9 cellular contexts compared by ENCODE assay signal in genomic region chr1:26274801-26275425, GRCh38. TPM values are rescaled to one million over a fixed set of nuclear protein-coding genes. Genes with fewer than 3 reads are reported as not detected.
DNase-seq lines count a peak whose midpoint lies in the region; ATAC-seq, FAIRE-seq and TF ChIP-seq lines count a peak whose summit lies in the region.
"Had no signal": no experiment of that assay in that cellular context is flagged by ENCODE, and none has a peak within 500 bp of the region (broad histone marks: within the 10 kb centered on the region; RNA-seq: fewer than 3 reads in every experiment).

No MANE protein-coding gene starts in this region.

- no TSS peak for BruUV-seq in K562 (replicated peaks; lab: Mats Ljungman, UMichigan)

- peaks cover 44% of the 10 kb centered on the region for H3K4me1 ChIP-seq in CD8-positive, alpha-beta memory T cell (ENCODE audit: insufficient read depth, low read length)
- peaks cover 33 to 53% of the 10 kb centered on the region in 2 experiments for H3K4me1 ChIP-seq in K562 (replicated peaks in 1 of 2; ENCODE audit: control insufficient read depth in 2 of 2, insufficient read depth in 2 of 2, low read length in 2 of 2)

- peak overlapping the region in 7 of 8 donors; percentile 5 to 99 (median 31) for H3K27ac Mint-ChIP-seq in CD8-positive, alpha-beta memory T cell
- peak overlapping the region; percentile 9 to 82 for H3K27ac Mint-ChIP-seq in natural killer cell

- no peak overlapping the region for H2AFZ ChIP-seq in K562 (ENCODE audit: low read depth, low read length)

- no peaks in the 10 kb centered on the region for H3K27me3 Mint-ChIP-seq in CD8-positive, alpha-beta memory T cell
- no peaks in the 10 kb centered on the region for H3K27me3 Mint-ChIP-seq in natural killer cell (ENCODE audit: low read depth in 2 of 2)

- no peaks in the 10 kb centered on the region for H3K27me3 ChIP-seq in CD8-positive, alpha-beta memory T cell (ENCODE audit: insufficient read depth, low read length, poor library complexity, severe bottlenecking)
- H3K27me3 ChIP-seq in K562 (ENCODE audit: control insufficient read depth in 2 of 2, insufficient read depth in 2 of 2, low read length in 2 of 2), result no peaks in the 10 kb centered on the region

- POLR2A ChIA-PET in CD8-positive, alpha-beta memory T cell (lab: Charles Lee), result interaction anchor here (1.2 to 8.3 kb wide), 4 partner anchors 10 to 142 kb away, joined by 4 to 104 read pairs (median 10); partner anchors contain the start of gene CD52
- POLR2A ChIA-PET in K562 (lab: Yijun Ruan, JAX), result interaction anchor here (0.6 to 1.3 kb wide), 11 partner anchors 10 to 649 kb away, joined by 3 to 6 read pairs (median 3); partner anchors contain the start of gene CEP85

- H3K9me3 ChIP-seq in CD8-positive, alpha-beta memory T cell (ENCODE audit: low read length), result no peaks in the 10 kb centered on the region
- H3K9me3 ChIP-seq in K562 (replicated peaks; ENCODE audit: control insufficient read depth, insufficient read depth, low read depth, low read length), result no peaks in the 10 kb centered on the region

- H3K4me3 ChIP-seq in CD8-positive, alpha-beta memory T cell (ENCODE audit: low read length), result no peak overlapping the region
- H3K4me3 ChIP-seq in K562, result no peak overlapping the region

- peaks cover 0 to 2% (median 0%) of the 10 kb centered on the region in 5 donors for H3K9me3 Mint-ChIP-seq in CD8-positive, alpha-beta memory T cell
- H3K9me3 Mint-ChIP-seq in natural killer cell, result no peaks in the 10 kb centered on the region

- H3K4me1 Mint-ChIP-seq in CD8-positive, alpha-beta memory T cell, result peaks cover 45 to 52% (median 45%) of the 10 kb centered on the region in 3 donors
- H3K4me1 Mint-ChIP-seq in natural killer cell, result peaks cover 44 to 45% of the 10 kb centered on the region in 2 donors

- 0 out of 4 replicates have a peak overlapping the region, but pooled peaks of 1 of the 2 experiments have one; percentile 15 for H3K9ac ChIP-seq in K562 (ENCODE audit: insufficient read depth in 1 of 2, low read depth in 2 of 2, low read length in 2 of 2)

- CTCF ChIA-PET in CD8-positive, alpha-beta memory T cell (lab: Charles Lee), result interaction anchor here (0.8 to 21.9 kb wide), 22 partner anchors 9 to 141 kb away, joined by 3 to 840 read pairs (median 5); partner anchors contain the start of genes CD52, UBXN11 and ZNF593
- CTCF ChIA-PET in K562 (lab: Yijun Ruan, JAX; ENCODE audit: low intra/inter-chr PET ratio), result interaction anchor here (0.6 to 3.2 kb wide), 8 partner anchors 10 to 1405 kb away, joined by 3 to 31 read pairs (median 9); no protein-coding TSS in a partner anchor

- H3K4me3 Mint-ChIP-seq in CD8-positive, alpha-beta memory T cell, result no peak overlapping the region
- H3K4me3 Mint-ChIP-seq in natural killer cell, result peak overlapping the region; percentile 2

- ATAC-seq in K562 (no peak), natural killer cell (no peak), GM18907 (IDR thresholded peaks at IDR 0.05; ENCODE audit: unreplicated experiment) (no peak)

- intact Hi-C loops in K562 (cut with micrococcal nuclease) (loop anchor here (1.0 kb wide), 3 partner anchors 46 to 116 kb away; partner anchors contain the start of gene CATSPER4), natural killer cell (cut with micrococcal nuclease) (loop anchor here (1.0 to 5.0 kb wide), 4 partner anchors 46 to 142 kb away; no protein-coding TSS in a partner anchor)

- H3K9me1 ChIP-seq in K562 (ENCODE audit: control insufficient read depth, insufficient read depth, low read length), result peaks cover 5% of the 10 kb centered on the region

- H3K27ac ChIP-seq in CD8-positive, alpha-beta memory T cell (ENCODE audit: low read depth, low read length), result peak overlapping the region; percentile 54
- H3K27ac ChIP-seq in K562 (ENCODE audit: extremely low read depth, low read depth, low read length), result peak overlapping the region; percentile 10; the same call in 1 of the 3 replicates

- no peak for FAIRE-seq in K562 (lab: Jason Lieb, UNC)

- in situ Hi-C loops in K562 (cut with MboI), result loop anchor here (5.0 kb wide), 1 partner anchor 117 kb away; no protein-coding TSS in a partner anchor

- H3K36me3 ChIP-seq in CD8-positive, alpha-beta memory T cell (ENCODE audit: insufficient read depth, low read length), result peaks cover 27% of the 10 kb centered on the region
- H3K36me3 ChIP-seq in K562 (ENCODE audit: control insufficient read depth, insufficient read depth, low read length), result peaks cover 89% of the 10 kb centered on the region

- H3K4me2 ChIP-seq in K562 (ENCODE audit: insufficient read depth, low read length), result no peak overlapping the region

- H3K36me3 Mint-ChIP-seq in CD8-positive, alpha-beta memory T cell, result peaks cover 5 to 41% (median 14%) of the 10 kb centered on the region in 3 donors
- H3K36me3 Mint-ChIP-seq in natural killer cell, result peaks cover 7% of the 10 kb centered on the region

- no peak for DNase-seq in CD8-positive, alpha-beta memory T cell
- DNase-seq in NOMO-1 treated with DMSO at 0.1 percent for 48 hours (lab: John Stamatoyannopoulos, UW; ENCODE audit: unreplicated experiment), result peak; percentile 94
- DNase-seq in K562 (ENCODE audit: extremely low read depth in 1 of 4, low spot score in 3 of 4), result peak in 1 of 4 experiments; percentile 45
- DNase-seq in natural killer cell, result no peak
- DNase-seq in germinal center (ENCODE audit: low spot score), result no peak
- DNase-seq in C1 segment of cervical spinal cord (lab: John Stamatoyannopoulos, UW), result no peak
- DNase-seq in NCI-H82 treated with DMSO at 0.1 percent for 48 hours (lab: John Stamatoyannopoulos, UW; ENCODE audit: unreplicated experiment), result no peak

- no peak for TF ChIP-seq RAD21 in K562 (CRISPR knock-in tag; conservative IDR thresholded peaks at IDR 0.05 in 1 of 2, IDR thresholded peaks at IDR 0.05 in 1 of 2)

- WGBS in K562 (ENCODE audit: insufficient coverage, low coverage, missing lambda C conversion rate), result 66% methylated on average over 9 of the region's 11 CpGs

- peaks cover 4% of the 10 kb centered on the region; the same call in 1 of the 2 replicates for H4K20me1 ChIP-seq in K562 (replicated peaks; ENCODE audit: control insufficient read depth, insufficient read depth, low read length)

- peaks cover 6% of the 10 kb centered on the region; the same call in 2 of the 3 replicates for H3K79me2 ChIP-seq in K562 (ENCODE audit: control insufficient read depth, insufficient read depth, low read length)

- TF ChIP-seq EP300 in K562 (IDR thresholded peaks at IDR 0.05; ENCODE audit: low read length), result no peak

- TF ChIP-seq CTCF in K562 (IDR thresholded peaks at IDR 0.05 in 2 of 3, conservative IDR thresholded peaks at IDR 0.05 in 1 of 3; ENCODE audit: insufficient read depth in 2 of 3, low read depth in 1 of 3, low read length in 3 of 3) (no peak), natural killer cell (IDR thresholded peaks at IDR 0.05) (no peak)

- no peak for TF ChIP-seq POLR2A in K562 (conservative IDR thresholded peaks at IDR 0.05)

RNA-seq across cellular contexts. Expression of gene SH3BGRL3, which starts 5.0 kb away (rescaled TPM):
- 100 to 1,000 TPM; 447 to 472 TPM for total RNA-seq in CD8-positive, alpha-beta memory T cell
- polyA plus RNA-seq in CD8-positive, alpha-beta memory T cell, result 1,786 TPM
- 38.1 and 86.2 TPM in 2 replicates for total RNA-seq in K562 (2011; cell fraction: chromatin; rRNA removed; ENCODE audit: low replicate concordance)
- total RNA-seq in K562 (2011; cell fraction: nucleolus; rRNA removed), result 46.2 and 57.2 TPM in 2 replicates
- total RNA-seq in K562 (2011; cell fraction: nucleoplasm; rRNA removed), result 65.8 and 101 TPM in 2 replicates
- total RNA-seq in K562 (2014; rRNA removed) (32.9 and 60.5 TPM in 2 replicates), K562 (2014; rRNA removed; fragmentation: Illumina TruSeq; extraction: Trizol) (29.8 and 30.3 TPM in 2 replicates), K562 (2015; rRNA removed; fragmentation: Illumina TruSeq; extraction: Trizol) (54.2 and 55.0 TPM in 2 replicates), K562 (2021) (96.2 and 110 TPM in 2 replicates), natural killer cell (100 to 1,000 TPM; 396 to 488 (median 437) TPM)
- polyA plus RNA-seq in K562 (2011; rRNA removed) (50.3 and 83.3 TPM in 2 replicates), K562 (2014; fragmentation: Illumina TruSeq; extraction: Trizol) (140 and 152 TPM in 2 replicates), K562 (2014; fragmentation: Nextera tagmentation; extraction: Ambion mirVana) (100 to 1,000 TPM; 106 to 137 TPM), K562 (2014; rRNA removed) (31.1 and 33.8 TPM in 2 replicates)
- 116 and 139 TPM in 2 replicates for polyA plus RNA-seq in K562 (2011; cell fraction: cytosol; rRNA removed)
- 74.3 and 96.2 TPM in 2 replicates for polyA plus RNA-seq in K562 (2011; cell fraction: nucleus; rRNA removed)
- polyA plus RNA-seq in K562 (2012), result 175 and 179 TPM in 2 replicates
- polyA minus RNA-seq in K562 (2011; rRNA and poly(A)+ RNA removed), result 79.6 and 89.0 TPM in 2 replicates
- 86.5 and 93.9 TPM in 2 replicates for polyA minus RNA-seq in K562 (2011; cell fraction: cytosol; rRNA and poly(A)+ RNA removed)
- 34.3 and 44.0 TPM in 2 replicates for polyA minus RNA-seq in K562 (2011; cell fraction: nucleus; rRNA and poly(A)+ RNA removed)

RNA-seq across cellular contexts. Expression of gene UBXN11, which starts 31.5 kb away (rescaled TPM):
- total RNA-seq in CD8-positive, alpha-beta memory T cell, result 10 to 100 TPM; 35.2 to 35.8 TPM
- polyA plus RNA-seq in CD8-positive, alpha-beta memory T cell, result 14.3 TPM
- 26.5 and 67.3 TPM in 2 replicates for total RNA-seq in K562 (2011; cell fraction: chromatin; rRNA removed; ENCODE audit: low replicate concordance)
- 42.6 and 44.4 TPM in 2 replicates for total RNA-seq in K562 (2011; cell fraction: nucleolus; rRNA removed)
- 37.0 and 39.5 TPM in 2 replicates for total RNA-seq in K562 (2011; cell fraction: nucleoplasm; rRNA removed)
- 11.3 and 11.5 TPM in 2 replicates for total RNA-seq in K562 (2014; rRNA removed)
- 2.6 and 4.0 TPM in 2 replicates for total RNA-seq in K562 (2014; rRNA removed; fragmentation: Illumina TruSeq; extraction: Trizol)
- total RNA-seq in K562 (2015; rRNA removed; fragmentation: Illumina TruSeq; extraction: Trizol), result 8.1 and 8.2 TPM in 2 replicates
- total RNA-seq in K562 (2021), result 20.2 and 24.9 TPM in 2 replicates
- polyA plus RNA-seq in K562 (2011; rRNA removed), result 17.5 and 20.9 TPM in 2 replicates
- polyA plus RNA-seq in K562 (2011; cell fraction: cytosol; rRNA removed), result 20.1 and 26.4 TPM in 2 replicates
- polyA plus RNA-seq in K562 (2011; cell fraction: nucleus; rRNA removed), result 134 and 188 TPM in 2 replicates
- polyA plus RNA-seq in K562 (2012), result 23.4 and 28.6 TPM in 2 replicates
- polyA plus RNA-seq in K562 (2014; fragmentation: Illumina TruSeq; extraction: Trizol), result 12.3 and 14.7 TPM in 2 replicates
- 1 to 10 TPM in 1 of 2 experiments, under 1 TPM in 1; 0.48 to 2.1 TPM for polyA plus RNA-seq in K562 (2014; fragmentation: Nextera tagmentation; extraction: Ambion mirVana)
- polyA plus RNA-seq in K562 (2014; rRNA removed), result 30.6 and 34.3 TPM in 2 replicates
- 9.3 and 10.4 TPM in 2 replicates for polyA minus RNA-seq in K562 (2011; rRNA and poly(A)+ RNA removed)
- 7.9 and 8.8 TPM in 2 replicates for polyA minus RNA-seq in K562 (2011; cell fraction: cytosol; rRNA and poly(A)+ RNA removed)
- 26.3 and 27.6 TPM in 2 replicates for polyA minus RNA-seq in K562 (2011; cell fraction: nucleus; rRNA and poly(A)+ RNA removed)
- 10 to 100 TPM; 22.7 to 32.0 (median 31.7) TPM for total RNA-seq in natural killer cell

RNA-seq across cellular contexts. Expression of gene CEP85, which starts 40.9 kb away (rescaled TPM):
- total RNA-seq in CD8-positive, alpha-beta memory T cell, result 10 to 100 TPM; 28.8 to 29.7 TPM
- polyA plus RNA-seq in CD8-positive, alpha-beta memory T cell, result 7.7 TPM
- 303 and 318 TPM in 2 replicates for total RNA-seq in K562 (2011; cell fraction: chromatin; rRNA removed; ENCODE audit: low replicate concordance)
- 171 and 180 TPM in 2 replicates for total RNA-seq in K562 (2011; cell fraction: nucleolus; rRNA removed)
- 221 and 317 TPM in 2 replicates for total RNA-seq in K562 (2011; cell fraction: nucleoplasm; rRNA removed)
- total RNA-seq in K562 (2014; rRNA removed), result 75.9 and 77.9 TPM in 2 replicates
- total RNA-seq in K562 (2014; rRNA removed; fragmentation: Illumina TruSeq; extraction: Trizol), result 89.6 and 92.6 TPM in 2 replicates
- total RNA-seq in K562 (2015; rRNA removed; fragmentation: Illumina TruSeq; extraction: Trizol), result 85.3 and 88.7 TPM in 2 replicates
- total RNA-seq in K562 (2021), result 80.2 and 84.8 TPM in 2 replicates
- polyA plus RNA-seq in K562 (2011; rRNA removed), result 140 and 167 TPM in 2 replicates
- 105 and 143 TPM in 2 replicates for polyA plus RNA-seq in K562 (2011; cell fraction: cytosol; rRNA removed)
- polyA plus RNA-seq in K562 (2011; cell fraction: nucleus; rRNA removed), result 433 and 499 TPM in 2 replicates
- polyA plus RNA-seq in K562 (2012), result 59.3 and 74.9 TPM in 2 replicates
- polyA plus RNA-seq in K562 (2014; fragmentation: Illumina TruSeq; extraction: Trizol), result 102 and 107 TPM in 2 replicates
- polyA plus RNA-seq in K562 (2014; fragmentation: Nextera tagmentation; extraction: Ambion mirVana), result 100 to 1,000 TPM in 1 of 2 experiments, 10 to 100 TPM in 1; 42.1 to 107 TPM
- polyA plus RNA-seq in K562 (2014; rRNA removed), result 97.5 and 114 TPM in 2 replicates
- 123 and 147 TPM in 2 replicates for polyA minus RNA-seq in K562 (2011; rRNA and poly(A)+ RNA removed)
- 48.4 and 50.9 TPM in 2 replicates for polyA minus RNA-seq in K562 (2011; cell fraction: cytosol; rRNA and poly(A)+ RNA removed)
- 106 and 172 TPM in 2 replicates for polyA minus RNA-seq in K562 (2011; cell fraction: nucleus; rRNA and poly(A)+ RNA removed)
- total RNA-seq in natural killer cell, result 10 to 100 TPM; 13.0 to 20.4 (median 18.0) TPM

RNA-seq across cellular contexts. Expression of gene CD52, which starts 42.8 kb away (rescaled TPM):
- total RNA-seq in CD8-positive, alpha-beta memory T cell, result 100 to 1,000 TPM; 355 to 388 TPM
- 7,622 TPM for polyA plus RNA-seq in CD8-positive, alpha-beta memory T cell
- total RNA-seq in K562 (2011; cell fraction: chromatin; rRNA removed; ENCODE audit: low replicate concordance), result 26.7 and 65.5 TPM in 2 replicates
- 72.0 and 78.5 TPM in 2 replicates for total RNA-seq in K562 (2011; cell fraction: nucleolus; rRNA removed)
- total RNA-seq in K562 (2011; cell fraction: nucleoplasm; rRNA removed), result 50.2 and 55.9 TPM in 2 replicates
- total RNA-seq in K562 (2014; rRNA removed) (34.9 and 43.3 TPM in 2 replicates), K562 (2014; rRNA removed; fragmentation: Illumina TruSeq; extraction: Trizol) (127 TPM in 2 replicates), K562 (2015; rRNA removed; fragmentation: Illumina TruSeq; extraction: Trizol) (182 and 185 TPM in 2 replicates), K562 (2021) (70.9 and 90.7 TPM in 2 replicates), natural killer cell (100 to 1,000 TPM; 454 to 485 (median 482) TPM)
- polyA plus RNA-seq in K562 (2011; rRNA removed) (312 and 418 TPM in 2 replicates), K562 (2014; fragmentation: Illumina TruSeq; extraction: Trizol) (147 and 173 TPM in 2 replicates), K562 (2014; fragmentation: Nextera tagmentation; extraction: Ambion mirVana) (100 to 1,000 TPM; 355 to 488 TPM), K562 (2014; rRNA removed) (152 and 198 TPM in 2 replicates)
- 457 and 520 TPM in 2 replicates for polyA plus RNA-seq in K562 (2011; cell fraction: cytosol; rRNA removed)
- 77.7 and 147 TPM in 2 replicates for polyA plus RNA-seq in K562 (2011; cell fraction: nucleus; rRNA removed)
- polyA plus RNA-seq in K562 (2012), result 170 and 195 TPM in 2 replicates
- polyA minus RNA-seq in K562 (2011; rRNA and poly(A)+ RNA removed), result 56.1 and 74.7 TPM in 2 replicates
- 28.1 and 33.6 TPM in 2 replicates for polyA minus RNA-seq in K562 (2011; cell fraction: cytosol; rRNA and poly(A)+ RNA removed)
- polyA minus RNA-seq in K562 (2011; cell fraction: nucleus; rRNA and poly(A)+ RNA removed), result 6.9 and 14.1 TPM in 2 replicates
- polyA plus RNA-seq: neural cell had no signal
